In the genomic region with DNA sequence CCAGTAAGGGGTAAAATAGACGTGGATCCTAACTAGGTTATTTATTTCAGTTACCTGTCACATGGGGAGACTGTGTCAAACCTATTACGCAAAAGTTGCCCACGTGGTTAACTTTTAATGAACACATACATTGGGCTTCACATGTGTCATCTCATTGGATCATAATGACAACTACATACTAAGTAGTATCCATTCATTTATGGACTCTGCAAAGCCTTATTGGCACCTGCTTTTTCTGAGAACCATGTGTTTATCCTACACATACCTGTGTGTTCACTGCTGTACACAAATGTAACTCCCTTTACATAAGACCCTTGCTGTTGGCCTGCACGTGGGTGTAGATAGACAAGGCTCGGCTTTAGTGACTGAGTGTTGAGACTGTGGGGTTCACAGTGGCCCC, we compare ENCODE assay signal across 1 cellular context.
TF ChIP-seq lines count a peak whose summit lies in the region.

No MANE protein-coding gene starts in this region.

TF ChIP-seq in HepG2, 621 proteins besides CTCF, POLR2A, EP300 and RAD21:
- TF ChIP-seq MNT (IDR thresholded peaks at IDR 0.05) (peak; percentile 97), THYN1 (CRISPR knock-in tag; IDR thresholded peaks at IDR 0.05; ENCODE audit: borderline replicate concordance, low read depth) (no peak), PCBP1 (IDR thresholded peaks at IDR 0.05; ENCODE audit: borderline replicate concordance, low read depth, low read length) (no peak)
